In genomic region chr4:1739358-1739757, GRCh38 we compare ENCODE assay signal across 1 cellular context.
A peak's percentile ranks its signal among the peaks of the same experiment; 100 is the strongest.
TF ChIP-seq lines count a peak whose summit lies in the region.

No MANE protein-coding gene starts in this region.

TF ChIP-seq in K562, 482 proteins besides CTCF, POLR2A, EP300 and RAD21:
- TF ChIP-seq PKNOX1 (IDR thresholded peaks at IDR 0.05), result no peak
- TF ChIP-seq POLR2G (IDR thresholded peaks at IDR 0.05; ENCODE audit: low read depth, low read length), result peak; percentile 32; the same call in 1 of the 2 replicates
- TF ChIP-seq SUPT5H (IDR thresholded peaks at IDR 0.05), result 0 out of 2 replicates have a peak, but pooled peaks have one; percentile 44
